Comparison of ENCODE assay signal across 9 cellular contexts in genomic region chr12:48973992-48974673, GRCh38. TPM values are rescaled to one million over a fixed set of nuclear protein-coding genes. Genes with fewer than 3 reads are reported as not detected.
DNase-seq lines count a peak whose midpoint lies in the region; FAIRE-seq and TF ChIP-seq lines count a peak whose summit lies in the region.
"Had no signal": no experiment of that assay in that cellular context is flagged by ENCODE, and none has a peak within 500 bp of the region (broad histone marks: within the 10 kb centered on the region; RNA-seq: fewer than 3 reads in every experiment).

No MANE protein-coding gene starts in this region.

- H3K27ac ChIP-seq in keratinocyte (ENCODE audit: control insufficient read depth, insufficient read depth, low read length), result no peak overlapping the region
- H3K27ac ChIP-seq: SJSA1 had no signal

- in situ Hi-C loops in KBM-7 (cut with MboI; ENCODE audit: low pct_unique_long_range_greater_than_20kb, low sequenced_read_pairs), result no loop called here

- H3K9ac ChIP-seq in keratinocyte (ENCODE audit: control insufficient read depth, extremely low read depth, insufficient read depth, low read length), result no peak overlapping the region

- peak; percentile 55 for DNase-seq in activated T-cell treated with anti-CD3 and anti-CD28 coated beads, Interleukin-2, amount 50 U/mL, for 1 hour
- DNase-seq in activated T-cell treated with anti-CD3 and anti-CD28 coated beads for 4 hours (no peak), astrocyte of the hippocampus (ENCODE audit: low read depth, low spot score) (peak; percentile 82), keratinocyte (ENCODE audit: low read depth, low spot score) (no peak), ureter (ENCODE audit: low spot score) (peak; percentile 70), RCC 7860 (ENCODE audit: low spot score) (no peak), KBM-7 (no peak), pons (ENCODE audit: low spot score) (no peak)

- H3K9me1 ChIP-seq in keratinocyte (ENCODE audit: control insufficient read depth, extremely low read depth, insufficient read depth, low read length), result no peaks in the 10 kb centered on the region

- H3K79me2 ChIP-seq in keratinocyte (ENCODE audit: control insufficient read depth, insufficient read depth, low read length), result no peaks in the 10 kb centered on the region

- peak; percentile 35 to 57 (median 47) for TF ChIP-seq CTCF in keratinocyte (optimal IDR thresholded peaks at IDR 0.05 in 1 of 3, IDR thresholded peaks at IDR 0.05 in 1 of 3, conservative IDR thresholded peaks at IDR 0.05 in 1 of 3; ENCODE audit: extremely low read depth in 1 of 3, insufficient read depth in 2 of 3, low read length in 3 of 3)

- H3K4me1 ChIP-seq in keratinocyte (ENCODE audit: control insufficient read depth, extremely low read depth, insufficient read depth, low read length), result peaks cover 26% of the 10 kb centered on the region

- dilution Hi-C loops in keratinocyte (cut with MboI; ENCODE audit: extremely low pct_ligation_motif_present, low sequenced_read_pairs), result no loop called here

- H3K36me3 ChIP-seq in keratinocyte (ENCODE audit: control insufficient read depth in 2 of 2, extremely low read depth in 1 of 2, insufficient read depth in 2 of 2, low read length in 2 of 2), result no peaks in the 10 kb centered on the region
- H3K36me3 ChIP-seq: SJSA1 had no signal

- H3K4me2 ChIP-seq in keratinocyte (ENCODE audit: control insufficient read depth, extremely low read depth, insufficient read depth, low read depth, low read length), result no peak overlapping the region

- no peaks in the 10 kb centered on the region for H4K20me1 ChIP-seq in keratinocyte (ENCODE audit: control insufficient read depth, extremely low read depth, insufficient read depth, low read length)

- no peak overlapping the region for H3K4me3 ChIP-seq in keratinocyte (ENCODE audit: control insufficient read depth in 2 of 3, extremely low read depth in 1 of 3, insufficient read depth in 2 of 3, low read depth in 1 of 3, low read length in 3 of 3)
- H3K4me3 ChIP-seq: SJSA1 had no signal

- H3K9me3 ChIP-seq in keratinocyte (ENCODE audit: control insufficient read depth, low read depth, low read length), result no peaks in the 10 kb centered on the region

- FAIRE-seq in keratinocyte (lab: Jason Lieb, UNC) (no peak), RCC 7860 (lab: Jason Lieb, UNC) (no peak)

- no peak overlapping the region for H2AFZ ChIP-seq in keratinocyte (ENCODE audit: control insufficient read depth, low read length)

- peaks cover 70% of the 10 kb centered on the region for H3K27me3 ChIP-seq in keratinocyte (ENCODE audit: control insufficient read depth, extremely low read depth, insufficient read depth, low read length)

RNA-seq across cellular contexts. Expression of gene WNT10B, which starts 2.6 kb away (rescaled TPM):
- polyA plus RNA-seq in keratinocyte, result 0.09 to 0.24 TPM (median 0.22 TPM) in 3 replicates
- not detected for polyA plus RNA-seq in keratinocyte (2011; ENCODE audit: low read depth)
- 0.13 and 0.16 TPM in 2 replicates for polyA plus RNA-seq in keratinocyte (2011; cell fraction: cytosol; rRNA removed)
- polyA plus RNA-seq in keratinocyte (2011; cell fraction: nucleus; rRNA removed), result 0.41 and 0.46 TPM in 2 replicates
- 0.17 and 0.39 TPM in 2 replicates for polyA plus RNA-seq in keratinocyte (2012; ENCODE audit: low replicate concordance)
- polyA minus RNA-seq in keratinocyte, result 0.13 TPM in 1 of 3 replicates, not detected in the others
- polyA minus RNA-seq in keratinocyte (2011; cell fraction: cytosol; rRNA and poly(A)+ RNA removed), result not detected
- polyA minus RNA-seq in keratinocyte (2011; cell fraction: nucleus; rRNA and poly(A)+ RNA removed), result 0.31 TPM in 1 of 2 replicates, not detected in the other
- total RNA-seq in ureter, result 2.0 TPM

RNA-seq across cellular contexts. Expression of gene WNT1, which starts 4.0 kb away (rescaled TPM):
- not detected in 3 replicates for polyA plus RNA-seq in keratinocyte
- polyA plus RNA-seq in keratinocyte (2011; ENCODE audit: low read depth), result not detected
- not detected in 2 replicates for polyA plus RNA-seq in keratinocyte (2011; cell fraction: cytosol; rRNA removed)
- not detected in 2 replicates for polyA plus RNA-seq in keratinocyte (2011; cell fraction: nucleus; rRNA removed)
- polyA plus RNA-seq in keratinocyte (2012; ENCODE audit: low replicate concordance), result not detected in 2 replicates
- not detected in 3 replicates for polyA minus RNA-seq in keratinocyte
- not detected for polyA minus RNA-seq in keratinocyte (2011; cell fraction: cytosol; rRNA and poly(A)+ RNA removed)
- not detected in 2 replicates for polyA minus RNA-seq in keratinocyte (2011; cell fraction: nucleus; rRNA and poly(A)+ RNA removed)
- total RNA-seq in ureter, result not detected
- total RNA-seq: SJSA1 had no signal

RNA-seq across cellular contexts. Expression of gene ARF3, which starts 16.8 kb away (rescaled TPM):
- 236 to 253 TPM (median 250 TPM) in 3 replicates for polyA plus RNA-seq in keratinocyte
- 62.2 TPM for polyA plus RNA-seq in keratinocyte (2011; ENCODE audit: low read depth)
- 324 and 334 TPM in 2 replicates for polyA plus RNA-seq in keratinocyte (2011; cell fraction: cytosol; rRNA removed)
- 324 and 330 TPM in 2 replicates for polyA plus RNA-seq in keratinocyte (2011; cell fraction: nucleus; rRNA removed)
- 84.4 and 202 TPM in 2 replicates for polyA plus RNA-seq in keratinocyte (2012; ENCODE audit: low replicate concordance)
- polyA minus RNA-seq in keratinocyte, result 192 to 243 TPM (median 216 TPM) in 3 replicates
- polyA minus RNA-seq in keratinocyte (2011; cell fraction: cytosol; rRNA and poly(A)+ RNA removed), result 84.0 TPM
- polyA minus RNA-seq in keratinocyte (2011; cell fraction: nucleus; rRNA and poly(A)+ RNA removed), result 47.5 and 79.6 TPM in 2 replicates
- total RNA-seq in ureter, result 164 TPM

RNA-seq across cellular contexts. Expression of gene DDN, which starts 25.0 kb away (rescaled TPM):
- polyA plus RNA-seq in keratinocyte, result 0.09 to 0.17 TPM (median 0.10 TPM) in 3 replicates
- polyA plus RNA-seq in keratinocyte (2011; ENCODE audit: low read depth), result not detected
- not detected in 2 replicates for polyA plus RNA-seq in keratinocyte (2011; cell fraction: cytosol; rRNA removed)
- 0.24 and 0.39 TPM in 2 replicates for polyA plus RNA-seq in keratinocyte (2011; cell fraction: nucleus; rRNA removed)
- 0.08 and 0.13 TPM in 2 replicates for polyA plus RNA-seq in keratinocyte (2012; ENCODE audit: low replicate concordance)
- 0.06 TPM in 1 of 3 replicates, not detected in the others for polyA minus RNA-seq in keratinocyte
- polyA minus RNA-seq in keratinocyte (2011; cell fraction: cytosol; rRNA and poly(A)+ RNA removed), result not detected
- 0.21 TPM in 1 of 2 replicates, not detected in the other for polyA minus RNA-seq in keratinocyte (2011; cell fraction: nucleus; rRNA and poly(A)+ RNA removed)
- 0.10 TPM for total RNA-seq in ureter

RNA-seq across cellular contexts. Expression of gene PRKAG1, which starts 44.4 kb away (rescaled TPM):
- 105 to 125 TPM (median 123 TPM) in 3 replicates for polyA plus RNA-seq in keratinocyte
- polyA plus RNA-seq in keratinocyte (2011; ENCODE audit: low read depth), result 20.0 TPM
- polyA plus RNA-seq in keratinocyte (2011; cell fraction: cytosol; rRNA removed), result 88.8 and 167 TPM in 2 replicates
- polyA plus RNA-seq in keratinocyte (2011; cell fraction: nucleus; rRNA removed), result 91.6 and 94.3 TPM in 2 replicates
- 66.5 and 73.0 TPM in 2 replicates for polyA plus RNA-seq in keratinocyte (2012; ENCODE audit: low replicate concordance)
- 30.5 to 67.9 TPM (median 65.9 TPM) in 3 replicates for polyA minus RNA-seq in keratinocyte
- polyA minus RNA-seq in keratinocyte (2011; cell fraction: cytosol; rRNA and poly(A)+ RNA removed), result 27.0 TPM
- polyA minus RNA-seq in keratinocyte (2011; cell fraction: nucleus; rRNA and poly(A)+ RNA removed), result 20.6 and 31.8 TPM in 2 replicates
- 72.6 TPM for total RNA-seq in ureter

Comparison
In these comparisons a context has a peak if more than half of its experiments do, and no peak if none do; other contexts are left out.
1. DNase-seq: peak in activated T-cell treated with anti-CD3 and anti-CD28 coated beads, Interleukin-2, amount 50 U/mL, for 1 hour (single experiment), astrocyte of the hippocampus (single experiment) and ureter (single experiment); none in activated T-cell treated with anti-CD3 and anti-CD28 coated beads for 4 hours (single experiment), keratinocyte (single experiment), RCC 7860 (single experiment), KBM-7 (single experiment) and pons (single experiment).